ENCODE assay signal across 1 cellular context in the genomic region with DNA sequence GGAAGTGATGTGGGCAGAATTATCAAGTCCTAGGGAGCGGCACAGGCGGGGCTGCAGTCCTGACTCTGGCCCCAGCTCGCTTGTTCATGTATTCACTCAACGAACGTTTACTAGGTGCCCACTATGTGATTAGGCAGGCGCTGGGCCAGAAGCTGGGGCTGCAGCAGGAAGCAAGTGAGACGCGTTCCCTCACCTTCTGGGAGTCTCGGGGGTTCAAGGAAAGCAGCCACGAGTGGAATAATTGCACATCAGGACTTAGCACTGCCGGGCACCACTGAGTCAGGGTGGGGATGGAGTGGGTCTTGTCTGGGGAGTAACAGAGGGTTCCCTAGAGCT.
TF ChIP-seq lines count a peak whose summit lies in the region.

No MANE protein-coding gene starts in this region.

TF ChIP-seq in H1, 55 proteins besides CTCF, POLR2A, EP300 and RAD21:
- TF ChIP-seq MAFK (IDR thresholded peaks at IDR 0.05; ENCODE audit: low read depth, low read length) = no peak
- TF ChIP-seq, protein P1, sequence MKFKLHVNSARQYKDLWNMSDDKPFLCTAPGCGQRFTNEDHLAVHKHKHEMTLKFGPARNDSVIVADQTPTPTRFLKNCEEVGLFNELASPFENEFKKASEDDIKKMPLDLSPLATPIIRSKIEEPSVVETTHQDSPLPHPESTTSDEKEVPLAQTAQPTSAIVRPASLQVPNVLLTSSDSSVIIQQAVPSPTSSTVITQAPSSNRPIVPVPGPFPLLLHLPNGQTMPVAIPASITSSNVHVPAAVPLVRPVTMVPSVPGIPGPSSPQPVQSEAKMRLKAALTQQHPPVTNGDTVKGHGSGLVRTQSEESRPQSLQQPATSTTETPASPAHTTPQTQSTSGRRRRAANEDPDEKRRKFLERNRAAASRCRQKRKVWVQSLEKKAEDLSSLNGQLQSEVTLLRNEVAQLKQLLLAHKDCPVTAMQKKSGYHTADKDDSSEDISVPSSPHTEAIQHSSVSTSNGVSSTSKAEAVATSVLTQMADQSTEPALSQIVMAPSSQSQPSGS (IDR thresholded peaks at IDR 0.05; ENCODE audit: low read length) = no peak
- no peak for TF ChIP-seq JUN (IDR thresholded peaks at IDR 0.05; ENCODE audit: low read depth, low read length)
- TF ChIP-seq BCL11A (IDR thresholded peaks at IDR 0.05; ENCODE audit: low read depth in 2 of 2, low read length in 2 of 2) = no peak
- no peak for TF ChIP-seq HDAC2 (IDR thresholded peaks at IDR 0.05; ENCODE audit: borderline replicate concordance in 1 of 2, low read depth in 2 of 2, low read length in 2 of 2)
TF ChIP-seq in H1: peak in this region for 0.
